Comparison of ENCODE assay signal across 2 cellular contexts in genomic region chr15:92157666-92158298, GRCh38.
TF ChIP-seq lines count a peak whose summit lies in the region.

No MANE protein-coding gene starts in this region.

TF ChIP-seq in HCT116, 20 proteins besides CTCF, POLR2A, EP300 and RAD21:
- TF ChIP-seq ELF1 (IDR thresholded peaks at IDR 0.05; ENCODE audit: borderline replicate concordance, low read depth) (no peak), POLR2AphosphoS5 (IDR thresholded peaks at IDR 0.05; ENCODE audit: low read depth, low read length) (no peak), SIN3A (IDR thresholded peaks at IDR 0.05; ENCODE audit: low read depth) (no peak), CBX3 (IDR thresholded peaks at IDR 0.05; ENCODE audit: low read depth) (no peak), FOSL1 (IDR thresholded peaks at IDR 0.05; ENCODE audit: low read depth) (no peak), ZBTB33 (IDR thresholded peaks at IDR 0.05; ENCODE audit: extremely low read depth, insufficient replicate concordance, low read length) (no peak), EZH2 (IDR thresholded peaks at IDR 0.05) (no peak), EZH2phosphoT487 (IDR thresholded peaks at IDR 0.05; ENCODE audit: borderline replicate concordance) (no peak), MAX (IDR thresholded peaks at IDR 0.05) (no peak), EGR1 (IDR thresholded peaks at IDR 0.05; ENCODE audit: low read depth) (no peak), ATF3 (IDR thresholded peaks at IDR 0.05) (no peak)

TF ChIP-seq in HepG2, 621 proteins besides CTCF, POLR2A, EP300 and RAD21:
- TF ChIP-seq HNRNPL (IDR thresholded peaks at IDR 0.05; ENCODE audit: low read depth, low read length) (no peak), MAFF (IDR thresholded peaks at IDR 0.05; ENCODE audit: low read depth, low read length) (no peak), NR2F6 (IDR thresholded peaks at IDR 0.05) (no peak), NR2F6 (CRISPR knock-in tag; IDR thresholded peaks at IDR 0.05) (no peak), TCF7 (IDR thresholded peaks at IDR 0.05; ENCODE audit: low read depth) (no peak), ZNF331 (CRISPR knock-in tag; IDR thresholded peaks at IDR 0.05) (no peak), GLI4 (CRISPR knock-in tag; IDR thresholded peaks at IDR 0.05; ENCODE audit: borderline replicate concordance) (no peak), ZNF598 (CRISPR knock-in tag; IDR thresholded peaks at IDR 0.05; ENCODE audit: borderline replicate concordance) (no peak), ZNF318 (CRISPR knock-in tag; IDR thresholded peaks at IDR 0.05) (no peak), TRIM22 (IDR thresholded peaks at IDR 0.05) (no peak), ZNF609 (CRISPR knock-in tag; IDR thresholded peaks at IDR 0.05; ENCODE audit: borderline replicate concordance) (no peak), CEBPZ (IDR thresholded peaks at IDR 0.05; ENCODE audit: low read length) (no peak), ZNF337 (CRISPR knock-in tag; IDR thresholded peaks at IDR 0.05; ENCODE audit: borderline replicate concordance, low read depth) (no peak)
